8 cellular contexts compared by ENCODE assay signal in the genomic region with DNA sequence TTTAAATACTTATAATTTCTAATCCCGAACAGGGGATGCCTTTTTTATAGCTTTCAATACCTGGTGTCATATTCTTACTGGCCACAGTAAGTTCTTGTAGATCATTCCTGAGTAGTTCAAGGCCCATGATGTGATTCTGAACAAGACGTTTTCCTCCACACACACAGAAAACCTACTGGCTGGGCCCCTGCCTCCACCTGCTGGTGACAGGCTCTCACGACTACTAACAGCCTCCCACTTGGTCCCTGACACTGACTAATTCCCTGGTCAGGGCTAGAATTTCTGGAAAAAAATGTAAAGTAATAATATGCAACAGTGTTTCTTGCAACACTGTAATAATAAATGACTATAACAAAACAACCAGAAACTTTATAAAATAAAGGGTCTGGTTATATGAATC. TPM values are rescaled to one million over a fixed set of nuclear protein-coding genes. Genes with fewer than 3 reads are reported as not detected.
DNase-seq lines count a peak whose midpoint lies in the region; ATAC-seq and TF ChIP-seq lines count a peak whose summit lies in the region.

No MANE protein-coding gene starts in this region.

- peak; percentile 82 for ATAC-seq in body of pancreas
- no peak for ATAC-seq in HG02870 (IDR thresholded peaks at IDR 0.05; ENCODE audit: unreplicated experiment)

- 3% methylated on average over 3 of the region's 3 CpGs for WGBS in body of pancreas, 2 donors

- TF ChIP-seq CTCF in body of pancreas (IDR thresholded peaks at IDR 0.05) = peak; percentile 40 to 86 (median 65)

- intact Hi-C loops in body of pancreas (cut with DNase I) = loop anchor here (5.0 kb wide), 1 partner anchor 300 kb away; no protein-coding TSS in a partner anchor

- DNase-seq in SIG-M5 treated with dmso at 0.1 percent for 504 hours (lab: John Stamatoyannopoulos, UW; ENCODE audit: unreplicated experiment) = peak; percentile 45
- DNase-seq in SIG-M5 (lab: John Stamatoyannopoulos, UW) = no peak
- DNase-seq in HPDE6-E6E7 (ENCODE audit: extremely low spot score) = peak; percentile 77
- DNase-seq in OCI-M1 (lab: John Stamatoyannopoulos, UW) = peak; percentile 80
- DNase-seq in body of pancreas = peak; percentile 65 to 79 (median 74)
- peak; percentile 79 for DNase-seq in iPS-NIHi11 (ENCODE audit: low spot score)
- DNase-seq in stimulated activated CD4-positive, alpha-beta T cell treated with anti-CD3 and anti-CD28 coated beads, Interleukin-12 subunit alpha, Interleukin-12 subunit beta, amount 100 ng/mL, for 48 hours (ENCODE audit: low read depth in 2 of 3, low spot score in 1 of 3) = peak; percentile 8 to 26 (median 9)

- H3K4me3 ChIP-seq in body of pancreas = no peak overlapping the region

- H3K9me3 ChIP-seq in body of pancreas = no peaks in the 10 kb centered on the region

- peak overlapping the region in 1 of 4 donors; percentile 4 for H3K27ac ChIP-seq in body of pancreas

- peaks cover 7% of the 10 kb centered on the region for H3K4me1 ChIP-seq in body of pancreas

- no peak for TF ChIP-seq POLR2A in body of pancreas (IDR thresholded peaks at IDR 0.05)

- H3K36me3 ChIP-seq in body of pancreas (replicated peaks in 1 of 2; ENCODE audit: insufficient read depth in 1 of 2, low read depth in 2 of 2) = peaks cover 0 to 5% of the 10 kb centered on the region in 2 donors

- no peaks in the 10 kb centered on the region for H3K27me3 ChIP-seq in body of pancreas

RNA-seq across cellular contexts. Expression of gene RIPK4, which starts 50.4 kb away (rescaled TPM):
- total RNA-seq in body of pancreas = 10 to 100 TPM; 14.5 to 18.1 TPM
